In genomic region chrX:110041980-110042379, GRCh38 we compare ENCODE assay signal across 13 cellular contexts.
"Had no signal": no experiment of that assay in that cellular context is flagged by ENCODE, and none has a peak within 500 bp of the region (broad histone marks: within the 10 kb centered on the region; RNA-seq: fewer than 3 reads in every experiment).

No MANE protein-coding gene starts in this region.

- H3K4me1 Mint-ChIP-seq: activated T-helper 17 cell treated with anti-CD3 and anti-CD28 coated beads, Interleukin-2, amount 50 U/mL, for 72 hours had no signal

- H3K4me3 ChIP-seq: body of pancreas, thoracic aorta had no signal

- H3K27me3 ChIP-seq: body of pancreas had no signal

- H3K27me3 Mint-ChIP-seq: activated T-helper 17 cell treated with anti-CD3 and anti-CD28 coated beads, Interleukin-2, amount 50 U/mL, for 72 hours; central memory CD8-positive, alpha-beta T cell; dendritic cell treated with granulocyte-macrophage colony-stimulating factor and Interleukin-4, amounts not matched to agents 40 ng/mL and 50 ng/mL, for 4 days; stimulated activated naive CD8-positive, alpha-beta T cell treated with anti-CD3 and anti-CD28 coated beads, Interleukin-15, Interleukin-2, amounts not matched to agents 100 ng/mL and 50 ng/mL, for 24 hours had no signal

- H3K36me3 ChIP-seq: thoracic aorta had no signal

- H3K27ac Mint-ChIP-seq: activated T-helper 17 cell treated with anti-CD3 and anti-CD28 coated beads, Interleukin-2, amount 50 U/mL, for 72 hours; dendritic cell treated with granulocyte-macrophage colony-stimulating factor and Interleukin-4, amounts not matched to agents 40 ng/mL and 50 ng/mL, for 4 days; natural killer cell; stimulated activated naive CD8-positive, alpha-beta T cell treated with anti-CD3 and anti-CD28 coated beads, Interleukin-15, Interleukin-2, amounts not matched to agents 100 ng/mL and 50 ng/mL, for 24 hours had no signal

- H3K36me3 Mint-ChIP-seq: natural killer cell had no signal

- ATAC-seq: activated T-helper 17 cell treated with anti-CD3 and anti-CD28 coated beads, Interleukin-2, amount 50 U/mL, for 72 hours; body of pancreas; esophagus mucosa had no signal

- H3K9me3 ChIP-seq: body of pancreas, thoracic aorta had no signal

- H3K9me3 Mint-ChIP-seq: activated T-helper 17 cell treated with anti-CD3 and anti-CD28 coated beads, Interleukin-2, amount 50 U/mL, for 72 hours; central memory CD8-positive, alpha-beta T cell; dendritic cell treated with granulocyte-macrophage colony-stimulating factor and Interleukin-4, amounts not matched to agents 40 ng/mL and 50 ng/mL, for 4 days; natural killer cell; stimulated activated naive CD8-positive, alpha-beta T cell treated with anti-CD3 and anti-CD28 coated beads, Interleukin-15, Interleukin-2, amounts not matched to agents 100 ng/mL and 50 ng/mL, for 24 hours had no signal

- DNase-seq: activated CD4-positive, alpha-beta T cell treated with anti-CD3 and anti-CD28 coated beads, Interleukin-2, amount 50 U/mL, for 1 hour; activated naive CD4-positive, alpha-beta T cell treated with anti-CD3 and anti-CD28 coated beads, Interleukin-2, amount 50 U/mL, for 16 hours; activated T-cell treated with anti-CD3 and anti-CD28 coated beads for 4 hours; body of pancreas; hypothalamus; natural killer cell; stimulated activated CD4-positive, alpha-beta T cell treated with anti-CD3 and anti-CD28 coated beads, Interleukin-2, amount 100 ng/mL, for 48 hours had no signal

- H3K27ac ChIP-seq: body of pancreas, thoracic aorta had no signal

- H3K4me3 Mint-ChIP-seq: activated T-helper 17 cell treated with anti-CD3 and anti-CD28 coated beads, Interleukin-2, amount 50 U/mL, for 72 hours; central memory CD8-positive, alpha-beta T cell; dendritic cell treated with granulocyte-macrophage colony-stimulating factor and Interleukin-4, amounts not matched to agents 40 ng/mL and 50 ng/mL, for 4 days; stimulated activated naive CD8-positive, alpha-beta T cell treated with anti-CD3 and anti-CD28 coated beads, Interleukin-15, Interleukin-2, amounts not matched to agents 100 ng/mL and 50 ng/mL, for 24 hours had no signal
